ENCODE assay signal across 26 cellular contexts in the genomic region with DNA sequence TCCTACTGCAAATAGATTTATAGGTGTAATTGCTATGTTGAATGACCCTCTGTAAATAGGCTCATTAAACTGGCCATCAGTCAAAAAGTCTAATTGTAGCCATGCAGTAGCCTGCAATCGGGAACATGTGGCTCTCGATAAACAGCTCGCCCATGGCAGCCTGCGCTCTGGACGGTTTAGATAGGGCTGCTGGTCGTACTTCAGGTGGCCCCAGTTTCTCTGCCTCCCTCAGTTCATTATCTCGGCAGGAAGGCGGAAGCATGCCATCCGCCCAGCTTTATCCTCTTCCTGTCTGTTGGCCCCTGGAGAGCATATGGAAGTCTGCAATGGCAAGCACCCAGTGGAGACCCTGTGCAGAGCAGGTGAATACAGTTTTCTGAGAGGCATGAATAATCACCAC.
DNase-seq lines count a peak whose midpoint lies in the region; ATAC-seq, FAIRE-seq and TF ChIP-seq lines count a peak whose summit lies in the region.
"Had no signal": no experiment of that assay in that cellular context is flagged by ENCODE, and none has a peak within 500 bp of the region (broad histone marks: within the 10 kb centered on the region; RNA-seq: fewer than 3 reads in every experiment).

No MANE protein-coding gene starts in this region.

- H3K4me1 ChIP-seq in kidney (ENCODE audit: control insufficient read depth in 1 of 2, insufficient read depth in 1 of 2, low read depth in 1 of 2, low read length in 2 of 2) = no peaks in the 10 kb centered on the region
- H3K4me1 ChIP-seq: SJSA1, vagina had no signal

- no peak overlapping the region for H3K27ac ChIP-seq in kidney (ENCODE audit: low read depth in 2 of 2, low read length in 2 of 2)
- H3K27ac ChIP-seq: GM23248, SJSA1, thoracic aorta, vagina, WERI-Rb-1 had no signal

- no peaks in the 10 kb centered on the region for H3K9me3 ChIP-seq in kidney (ENCODE audit: control insufficient read depth in 1 of 2, low read length in 2 of 2)
- H3K9me3 ChIP-seq: SJSA1, vagina had no signal

- intact Hi-C loops in kidney (cut with DNase I) = no loop called here

- no peak overlapping the region for H3K9ac ChIP-seq in kidney (ENCODE audit: low read length in 2 of 2)
- H3K9ac ChIP-seq: GM23248 had no signal

- H3K36me3 ChIP-seq in kidney (ENCODE audit: control insufficient read depth in 1 of 2, insufficient read depth in 2 of 2, low read length in 2 of 2) = no peaks in the 10 kb centered on the region
- H3K36me3 ChIP-seq: SJSA1, thoracic aorta, vagina, WERI-Rb-1 had no signal

- ATAC-seq in GM21515 (IDR thresholded peaks at IDR 0.05; ENCODE audit: unreplicated experiment) = no peak
- ATAC-seq: naive thymus-derived CD8-positive, alpha-beta T cell had no signal

- TF ChIP-seq CTCF in LNCaP clone FGC (IDR thresholded peaks at IDR 0.05; ENCODE audit: control insufficient read depth, extremely low read depth, insufficient read depth) = no peak
- no peak for TF ChIP-seq CTCF in kidney (IDR thresholded peaks at IDR 0.05; ENCODE audit: borderline replicate concordance, extremely low read depth, insufficient read depth)

- H3K4me3 ChIP-seq in LNCaP clone FGC (ENCODE audit: low read depth, low read length) = no peak overlapping the region
- H3K4me3 ChIP-seq in kidney (ENCODE audit: low read length in 2 of 2) = no peak overlapping the region
- H3K4me3 ChIP-seq: GM23248, SJSA1, thoracic aorta, vagina had no signal

- no peak for FAIRE-seq in kidney (lab: Jason Lieb, UNC)
- FAIRE-seq: GM12892 had no signal

- peak; percentile 15 for DNase-seq in LNCaP clone FGC (ENCODE audit: low read depth)
- peak; percentile 96 for DNase-seq in NCI-H2081 treated with DMSO at 0.1 percent for 48 hours (lab: John Stamatoyannopoulos, UW)
- peak; percentile 66 for DNase-seq in UCSD-AML1 (lab: John Stamatoyannopoulos, UW; ENCODE audit: unreplicated experiment)
- DNase-seq in left kidney (ENCODE audit: low read depth, low spot score) = peak; percentile 74
- no peak for DNase-seq in H4 (ENCODE audit: low spot score)
- DNase-seq in kidney = no peak
- no peak for DNase-seq in EL
- DNase-seq: activated CD4-positive, alpha-beta T cell treated with anti-CD3 and anti-CD28 coated beads, Interleukin-2, amount 10 ng/mL, durations not matched to agents 24 days and 14 days; activated gamma-delta T cell treated with Interleukin-2 at 50 U/mL for 16 hours; activated T-cell treated with anti-CD3 and anti-CD28 coated beads, Interleukin-2, amount 50 U/mL, for 24 hours; GM23248; islet precursor cell; Karpas-422; midbrain; naive thymus-derived CD8-positive, alpha-beta T cell; NCI-H187; NCI-H524 treated with DMSO at 0.1 percent for 48 hours; occipital lobe; RPMI8226; stimulated activated naive CD4-positive, alpha-beta T cell treated with Interleukin-2 at 50 U/mL for 16 hours; WERI-Rb-1 had no signal

Comparison
In these comparisons a context has a peak if more than half of its experiments do, and no peak if none do; other contexts are left out.
1. DNase-seq: peak in LNCaP clone FGC (single experiment), NCI-H2081 treated with DMSO at 0.1 percent for 48 hours (single experiment), UCSD-AML1 (single experiment) and left kidney (single experiment); none in H4 (single experiment), kidney (single experiment) and EL (single experiment).